ENCODE assay signal across 8 cellular contexts in the genomic region with DNA sequence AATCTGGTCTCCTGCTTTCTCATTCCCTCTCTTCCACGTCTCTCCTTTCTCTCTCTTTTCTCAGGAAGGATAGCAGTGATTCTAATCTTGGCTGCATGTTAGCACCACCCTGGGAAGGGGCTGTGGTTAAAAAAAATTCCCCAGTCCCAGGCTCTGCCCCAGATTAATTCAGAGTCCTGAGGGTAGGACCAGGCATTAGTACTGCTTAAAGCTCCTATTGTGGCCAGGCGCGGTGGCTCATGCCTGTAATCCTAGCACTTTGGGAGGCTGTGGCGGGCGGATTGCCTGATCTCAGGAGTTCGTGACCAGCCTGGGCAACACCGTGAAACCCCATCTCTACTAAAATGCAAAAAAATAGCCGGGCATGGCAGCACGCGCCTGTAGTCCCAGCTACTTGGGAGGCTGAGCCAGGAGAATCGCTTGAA. TPM values are rescaled to one million over a fixed set of nuclear protein-coding genes. Genes with fewer than 3 reads are reported as not detected.
DNase-seq lines count a peak whose midpoint lies in the region; ATAC-seq and TF ChIP-seq lines count a peak whose summit lies in the region.

No MANE protein-coding gene starts in this region.

- H3K9me3 ChIP-seq in right lobe of liver: no peaks in the 10 kb centered on the region
- no peaks in the 10 kb centered on the region for H3K9me3 ChIP-seq in tibial artery

- TF ChIP-seq POLR2A in right lobe of liver (IDR thresholded peaks at IDR 0.05): no peak

- H3K27me3 Mint-ChIP-seq in activated T-cell treated with anti-CD3 and anti-CD28 coated beads, Interleukin-2, amount 50 U/mL, for 24 hours: no peaks in the 10 kb centered on the region
- H3K27me3 Mint-ChIP-seq in activated T-helper 17 cell treated with anti-CD3 and anti-CD28 coated beads, Interleukin-2, amount 50 U/mL, for 72 hours: no peaks in the 10 kb centered on the region

- H3K4me3 Mint-ChIP-seq in activated T-cell treated with anti-CD3 and anti-CD28 coated beads, Interleukin-2, amount 50 U/mL, for 24 hours: peak overlapping the region; percentile 75
- peak overlapping the region; percentile 89 for H3K4me3 Mint-ChIP-seq in activated T-helper 17 cell treated with anti-CD3 and anti-CD28 coated beads, Interleukin-2, amount 50 U/mL, for 72 hours

- H3K36me3 Mint-ChIP-seq in activated T-cell treated with anti-CD3 and anti-CD28 coated beads, Interleukin-2, amount 50 U/mL, for 24 hours (ENCODE audit: low read depth): no peaks in the 10 kb centered on the region
- no peaks in the 10 kb centered on the region for H3K36me3 Mint-ChIP-seq in activated T-helper 17 cell treated with anti-CD3 and anti-CD28 coated beads, Interleukin-2, amount 50 U/mL, for 72 hours (ENCODE audit: low read depth)

- H3K27ac ChIP-seq in right lobe of liver: peak overlapping the region; percentile 11 to 94 (median 79)
- H3K27ac ChIP-seq in tibial artery: peak overlapping the region; percentile 59 to 67

- H3K27ac Mint-ChIP-seq in activated T-cell treated with anti-CD3 and anti-CD28 coated beads, Interleukin-2, amount 50 U/mL, for 24 hours: peak overlapping the region; percentile 86
- H3K27ac Mint-ChIP-seq in activated T-helper 17 cell treated with anti-CD3 and anti-CD28 coated beads, Interleukin-2, amount 50 U/mL, for 72 hours: peak overlapping the region; percentile 96

- no peaks in the 10 kb centered on the region for H3K9me3 Mint-ChIP-seq in activated T-cell treated with anti-CD3 and anti-CD28 coated beads, Interleukin-2, amount 50 U/mL, for 24 hours
- no peaks in the 10 kb centered on the region for H3K9me3 Mint-ChIP-seq in activated T-helper 17 cell treated with anti-CD3 and anti-CD28 coated beads, Interleukin-2, amount 50 U/mL, for 72 hours

- H3K27me3 ChIP-seq in right lobe of liver: no peaks in the 10 kb centered on the region
- no peaks in the 10 kb centered on the region for H3K27me3 ChIP-seq in tibial artery

- peaks cover 79% of the 10 kb centered on the region for H3K4me1 Mint-ChIP-seq in activated T-cell treated with anti-CD3 and anti-CD28 coated beads, Interleukin-2, amount 50 U/mL, for 24 hours (ENCODE audit: low read depth)
- H3K4me1 Mint-ChIP-seq in activated T-helper 17 cell treated with anti-CD3 and anti-CD28 coated beads, Interleukin-2, amount 50 U/mL, for 72 hours: peaks cover 44% of the 10 kb centered on the region

- H3K36me3 ChIP-seq in right lobe of liver (no peaks in the 10 kb centered on the region), tibial artery (no peaks in the 10 kb centered on the region)

- H3K4me1 ChIP-seq in right lobe of liver (peaks cover 0 to 20% (median 8%) of the 10 kb centered on the region in 4 donors), tibial artery (peaks cover 0 to 36% (median 28%) of the 10 kb centered on the region in 4 donors)

- no peak for TF ChIP-seq CTCF in right lobe of liver (IDR thresholded peaks at IDR 0.05)
- no peak for TF ChIP-seq CTCF in tibial artery (IDR thresholded peaks at IDR 0.05)

- H3K4me3 ChIP-seq in right lobe of liver: no peak overlapping the region
- no peak overlapping the region for H3K4me3 ChIP-seq in tibial artery

- DNase-seq in activated T-cell treated with anti-CD3 and anti-CD28 coated beads, Interleukin-2, amount 50 U/mL, for 24 hours: no peak
- DNase-seq in activated T-cell treated with anti-CD3 and anti-CD28 coated beads for 4 hours: no peak
- no peak for DNase-seq in right lobe of liver
- no peak for DNase-seq in tibial artery
- no peak for DNase-seq in NK-92 treated with Interleukin-12 subunit alpha and Interleukin-12 subunit beta, amount 100 ng/mL, for 24 hours (lab: John Stamatoyannopoulos, UW)

- ATAC-seq in activated T-helper 17 cell treated with anti-CD3 and anti-CD28 coated beads, Interleukin-2, amount 50 U/mL, for 72 hours (replicated peaks): no peak
- ATAC-seq in right lobe of liver: no peak
- no peak for ATAC-seq in GM21825 (IDR thresholded peaks at IDR 0.05; ENCODE audit: unreplicated experiment)
- ATAC-seq in HG02623 (IDR thresholded peaks at IDR 0.05; ENCODE audit: unreplicated experiment): no peak

- WGBS in right lobe of liver (ENCODE audit: insufficient coverage, low coverage, low lambda C conversion rate, missing lambda C conversion rate): 80% methylated on average over 7 of the region's 11 CpGs

- intact Hi-C loops in right lobe of liver (cut with DNase I): no loop called here
- intact Hi-C loops in tibial artery (cut with DNase I; ENCODE audit: low total_unique reads): no loop called here

RNA-seq across cellular contexts. Expression of a gene that starts 35.4 kb away (rescaled TPM):
- 10 to 100 TPM; 69.9 to 93.7 TPM for total RNA-seq in activated T-helper 17 cell treated with anti-CD3 and anti-CD28 coated beads, Interleukin-2, amount 50 U/mL, for 72 hours
- 10 to 100 TPM; 28.3 to 55.7 (median 36.7) TPM for total RNA-seq in right lobe of liver
